Comparison of ENCODE assay signal across 16 cellular contexts in genomic region chr4:2648159-2648814, GRCh38.
DNase-seq lines count a peak whose midpoint lies in the region; ATAC-seq and TF ChIP-seq lines count a peak whose summit lies in the region.
"Had no signal": no experiment of that assay in that cellular context is flagged by ENCODE, and none has a peak within 500 bp of the region (broad histone marks: within the 10 kb centered on the region; RNA-seq: fewer than 3 reads in every experiment).

No MANE protein-coding gene starts in this region.

- 95% methylated on average over 9 of the region's 9 CpGs for WGBS in sigmoid colon, 2 donors

- H3K9me3 ChIP-seq in sigmoid colon (no peaks in the 10 kb centered on the region), uterus (no peaks in the 10 kb centered on the region)
- H3K9me3 ChIP-seq: A549, Peyer's patch, SJCRH30 had no signal

- no peak for TF ChIP-seq POLR2A in sigmoid colon (IDR thresholded peaks at IDR 0.05)
- no peak for TF ChIP-seq POLR2A in uterus (IDR thresholded peaks at IDR 0.05)

- no peak overlapping the region for H3K4me3 ChIP-seq in sigmoid colon
- no peak overlapping the region for H3K4me3 ChIP-seq in uterus
- H3K4me3 ChIP-seq: A549, Peyer's patch, SJCRH30 had no signal

- intact Hi-C loops in cardiac septum (cut with DNase I): no loop called here
- intact Hi-C loops in left ventricle myocardium superior (cut with micrococcal nuclease): no loop called here
- intact Hi-C loops in sigmoid colon (cut with DNase I): no loop called here
- intact Hi-C loops in uterus (cut with DNase I; ENCODE audit: low total_unique reads): no loop called here

- peak; percentile 33 for DNase-seq in cardiac septum (ENCODE audit: low spot score)
- DNase-seq in left ventricle myocardium superior: no peak
- peak; percentile 35 for DNase-seq in left lobe of liver (ENCODE audit: low spot score)
- DNase-seq in sigmoid colon: peak; percentile 45
- DNase-seq in uterus: no peak
- DNase-seq: EL, H7, Kasumi-1, NCI-H1694, NCI-H446, NCI-H526, SJCRH30 had no signal

- H3K4me1 ChIP-seq in sigmoid colon (no peaks in the 10 kb centered on the region), uterus (no peaks in the 10 kb centered on the region)
- H3K4me1 ChIP-seq: A549, Peyer's patch, SJCRH30 had no signal

- peaks cover 21 to 85% (median 38%) of the 10 kb centered on the region in 4 donors for H3K36me3 ChIP-seq in sigmoid colon
- no peaks in the 10 kb centered on the region for H3K36me3 ChIP-seq in uterus

- no peak for ATAC-seq in left ventricle myocardium superior
- no peak for ATAC-seq in left lobe of liver
- no peak for ATAC-seq in GM21360 (IDR thresholded peaks at IDR 0.05; ENCODE audit: unreplicated experiment)
- ATAC-seq in GM18907 (IDR thresholded peaks at IDR 0.05; ENCODE audit: unreplicated experiment): no peak
- ATAC-seq: A549 had no signal

- TF ChIP-seq CTCF in sigmoid colon (IDR thresholded peaks at IDR 0.05) (no peak), uterus (IDR thresholded peaks at IDR 0.05) (no peak)

- H3K27ac ChIP-seq in sigmoid colon (no peak overlapping the region), uterus (no peak overlapping the region)
- H3K27ac ChIP-seq: A549, Peyer's patch, SJCRH30 had no signal

- H3K27me3 ChIP-seq in sigmoid colon (no peaks in the 10 kb centered on the region), uterus (no peaks in the 10 kb centered on the region)
- H3K27me3 ChIP-seq: Peyer's patch, SJCRH30 had no signal

- no peak for TF ChIP-seq EP300 in sigmoid colon (IDR thresholded peaks at IDR 0.05)

Comparison
In these comparisons a context has a peak if more than half of its experiments do, and no peak if none do; other contexts are left out.
1. DNase-seq: peak in cardiac septum (single experiment), left lobe of liver (single experiment) and sigmoid colon (single experiment); none in left ventricle myocardium superior (single experiment) and uterus (0 of 2).